Comparison of ENCODE assay signal across 23 cellular contexts in the genomic region with DNA sequence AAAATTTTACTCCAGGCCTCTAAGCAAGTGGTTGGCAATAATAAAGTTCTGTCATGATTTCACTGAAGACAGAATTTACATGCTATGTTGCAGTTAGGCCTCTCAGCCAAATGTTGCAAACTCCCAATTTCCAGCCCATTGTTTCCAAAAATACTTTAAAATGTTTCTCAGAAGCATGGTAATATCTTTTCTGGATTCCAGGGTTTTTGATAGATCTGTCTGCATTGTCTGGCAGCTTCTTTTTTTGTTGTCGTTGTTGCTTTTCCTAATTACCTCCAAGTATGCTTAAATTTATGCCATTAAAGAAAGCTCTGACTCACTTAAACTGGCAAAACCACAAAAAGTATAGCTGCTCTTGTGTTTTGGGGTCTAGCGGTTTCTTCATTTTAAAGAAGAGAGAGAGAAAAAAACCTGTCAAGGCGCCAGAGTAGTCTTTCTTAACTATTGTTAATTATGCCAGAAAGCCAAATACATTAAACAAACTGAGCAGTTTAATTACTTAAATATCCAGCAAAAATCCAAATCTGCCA.
"Had no signal": no experiment of that assay in that cellular context is flagged by ENCODE, and none has a peak within 500 bp of the region (broad histone marks: within the 10 kb centered on the region; RNA-seq: fewer than 3 reads in every experiment).

No MANE protein-coding gene starts in this region.

- DNase-seq: activated B cell treated with CpG ODN at 0.5 μM for 24 hours; activated CD4-positive, alpha-beta T cell treated with anti-CD3 and anti-CD28 coated beads for 36 hours; activated CD8-positive, alpha-beta memory T cell treated with anti-CD3 and anti-CD28 coated beads, Interleukin-2, amount 10 ng/mL, durations not matched to agents 7 days and 5 days; activated CD8-positive, alpha-beta T cell treated with anti-CD3 and anti-CD28 coated beads, Interleukin-2, amount 10 ng/mL, durations not matched to agents 7 days and 5 days; activated naive CD8-positive, alpha-beta T cell treated with anti-CD3 and anti-CD28 coated beads, Interleukin-2, amount 50 U/mL, for 24 hours; activated T-cell treated with anti-CD3 and anti-CD28 coated beads, Interleukin-2, amount 50 U/mL, for 48 hours; brain microvascular endothelial cell; dorsolateral prefrontal cortex; effector memory CD4-positive, alpha-beta T cell; foreskin fibroblast; head of caudate nucleus; hypothalamus; immature natural killer cell; kidney; midbrain; naive thymus-derived CD4-positive, alpha-beta T cell; ovary; right lobe of liver; stimulated activated CD4-positive, alpha-beta T cell treated with anti-CD3 and anti-CD28 coated beads, Interleukin-2, amount 100 ng/mL, for 48 hours; stimulated activated naive CD4-positive, alpha-beta T cell treated with Interleukin-2 at 50 U/mL for 16 hours; testis; transverse colon had no signal

- H3K9me3 ChIP-seq: ovary, right lobe of liver, testis, transverse colon had no signal

- H3K36me3 ChIP-seq: brain microvascular endothelial cell, ovary, right lobe of liver, transverse colon had no signal

- H3K27ac ChIP-seq: brain microvascular endothelial cell, coronary artery, dorsolateral prefrontal cortex, ovary, right lobe of liver, testis, transverse colon had no signal

- H3K27me3 ChIP-seq: brain microvascular endothelial cell, ovary, right lobe of liver, testis, transverse colon had no signal

- H3K4me3 ChIP-seq: coronary artery, dorsolateral prefrontal cortex, ovary, right lobe of liver, testis, transverse colon had no signal

- H3K4me1 ChIP-seq: right lobe of liver, testis, transverse colon had no signal
